Comparison of ENCODE assay signal across 8 cellular contexts in the genomic region with DNA sequence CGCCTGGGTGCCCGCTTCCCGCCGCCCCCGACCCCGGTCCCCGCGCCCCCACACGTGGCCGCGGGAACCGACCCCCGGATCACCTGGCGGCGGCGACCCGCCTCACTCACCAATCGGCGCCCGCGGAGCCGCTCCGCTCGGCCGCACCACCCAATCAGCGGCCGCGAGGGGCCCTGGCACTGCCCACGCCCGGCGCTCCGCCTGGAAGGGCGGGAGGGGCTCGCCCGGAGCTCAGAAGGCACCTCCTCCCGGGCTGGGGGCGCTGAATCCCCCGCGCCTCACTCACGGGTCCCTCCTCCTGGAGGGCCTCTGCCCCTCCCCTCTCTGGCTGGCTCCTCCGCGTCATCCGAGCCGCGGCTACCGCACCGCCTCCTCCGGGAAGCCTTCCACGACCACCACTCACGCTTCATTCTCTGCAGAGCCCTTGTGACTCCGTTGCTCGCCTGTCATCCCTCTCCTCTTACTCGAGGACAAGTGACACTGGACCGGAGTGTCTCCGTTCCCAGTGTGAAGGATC. TPM values are rescaled to one million over a fixed set of nuclear protein-coding genes. Genes with fewer than 3 reads are reported as not detected.
DNase-seq lines count a peak whose midpoint lies in the region; FAIRE-seq and TF ChIP-seq lines count a peak whose summit lies in the region.

No MANE protein-coding gene starts in this region.

- FAIRE-seq in D721Med (lab: Jason Lieb, UNC), result no peak

- H3K4me3 ChIP-seq in lower leg skin (ENCODE audit: low read depth, poor library complexity, severe bottlenecking), result peak overlapping the region; percentile 25

- no peaks in the 10 kb centered on the region for H3K9me3 Mint-ChIP-seq in activated CD4-positive, alpha-beta T cell treated with anti-CD3 and anti-CD28 coated beads, Interleukin-2, amount 10 ng/mL, durations not matched to agents 24 days and 14 days

- TF ChIP-seq CTCF in D721Med (IDR thresholded peaks at IDR 0.05; ENCODE audit: insufficient read depth, missing control alignments) (no peak), lower leg skin (IDR thresholded peaks at IDR 0.05) (no peak)

- H3K4me3 Mint-ChIP-seq in activated CD4-positive, alpha-beta T cell treated with anti-CD3 and anti-CD28 coated beads, Interleukin-2, amount 10 ng/mL, durations not matched to agents 24 days and 14 days, result peak overlapping the region; percentile 88

- H3K36me3 Mint-ChIP-seq in activated CD4-positive, alpha-beta T cell treated with anti-CD3 and anti-CD28 coated beads, Interleukin-2, amount 10 ng/mL, durations not matched to agents 24 days and 14 days (ENCODE audit: low read depth), result peaks cover 4% of the 10 kb centered on the region

- intact Hi-C loops in activated CD4-positive, alpha-beta T cell treated with anti-CD3 and anti-CD28 coated beads, Interleukin-2, amount 10 ng/mL, durations not matched to agents 24 days and 14 days (cut with micrococcal nuclease), result loop anchor here (2.0 to 10.0 kb wide), 4 partner anchors 35 to 563 kb away; partner anchors contain the start of genes DDOST, ECE1 and HP1BP3
- intact Hi-C loops in lower leg skin (cut with DNase I; ENCODE audit: low total_unique reads), result no loop called here

- WGBS in lower leg skin, 2 donors, result 1% methylated on average over 30 to 33 of the region's 55 CpGs

- TF ChIP-seq POLR2A in lower leg skin (IDR thresholded peaks at IDR 0.05), result no peak

- H3K27ac Mint-ChIP-seq in activated CD4-positive, alpha-beta T cell treated with anti-CD3 and anti-CD28 coated beads, Interleukin-2, amount 10 ng/mL, durations not matched to agents 24 days and 14 days, result peak overlapping the region; percentile 70

- peaks cover 37% of the 10 kb centered on the region for H3K27me3 Mint-ChIP-seq in activated CD4-positive, alpha-beta T cell treated with anti-CD3 and anti-CD28 coated beads, Interleukin-2, amount 10 ng/mL, durations not matched to agents 24 days and 14 days

- DNase-seq in D721Med (ENCODE audit: insufficient read length, low spot score), result peak; percentile 70
- DNase-seq in HCEC 1CT, result peak; percentile 80
- DNase-seq in NCI-H1930 (lab: John Stamatoyannopoulos, UW), result peak; percentile 64 to 67
- peak; percentile 86 for DNase-seq in activated CD4-positive, alpha-beta T cell treated with anti-CD3 and anti-CD28 coated beads, Interleukin-2, amount 10 ng/mL, durations not matched to agents 24 days and 14 days
- peak; percentile 6 to 70 for DNase-seq in dermis microvascular lymphatic vessel endothelial cell (ENCODE audit: low read depth in 2 of 2)
- no peak for DNase-seq in lower leg skin (ENCODE audit: low spot score in 2 of 2)
- DNase-seq in stimulated activated CD4-positive, alpha-beta T cell treated with anti-CD3 and anti-CD28 coated beads, TNF-alpha, amount 100 ng/mL, for 24 hours (ENCODE audit: low read depth in 3 of 3), result peak in 2 of 3 experiments; percentile 48 to 51
- no peak for DNase-seq in NCI-H187 treated with DMSO at 0.1 percent for 48 hours (lab: John Stamatoyannopoulos, UW)

- peaks cover 14% of the 10 kb centered on the region for H3K4me1 Mint-ChIP-seq in activated CD4-positive, alpha-beta T cell treated with anti-CD3 and anti-CD28 coated beads, Interleukin-2, amount 10 ng/mL, durations not matched to agents 24 days and 14 days

RNA-seq across cellular contexts. Expression of gene SH2D5, which starts 0.4 kb away (rescaled TPM):
- 0.23 and 0.24 TPM in 2 replicates for total RNA-seq in activated CD4-positive, alpha-beta T cell treated with anti-CD3 and anti-CD28 coated beads, Interleukin-2, amount 10 ng/mL, durations not matched to agents 24 days and 14 days
- total RNA-seq in dermis microvascular lymphatic vessel endothelial cell (0.25 and 0.26 TPM in 2 replicates), lower leg skin (1 to 10 TPM in 1 of 4 donors, under 1 TPM in 3; 0.11 to 1.0 (median 0.18) TPM)

RNA-seq across cellular contexts. Expression of gene KIF17, which starts 14.3 kb away (rescaled TPM):
- total RNA-seq in activated CD4-positive, alpha-beta T cell treated with anti-CD3 and anti-CD28 coated beads, Interleukin-2, amount 10 ng/mL, durations not matched to agents 24 days and 14 days, result not detected in 2 replicates
- total RNA-seq in dermis microvascular lymphatic vessel endothelial cell, result 22.0 and 24.0 TPM in 2 replicates
- total RNA-seq in lower leg skin, result 1 to 10 TPM in 3 of 4 donors, under 1 TPM in 1; 0.30 to 5.7 (median 2.2) TPM

RNA-seq across cellular contexts. Expression of gene HP1BP3, which starts 55.0 kb away (rescaled TPM):
- 231 and 239 TPM in 2 replicates for total RNA-seq in activated CD4-positive, alpha-beta T cell treated with anti-CD3 and anti-CD28 coated beads, Interleukin-2, amount 10 ng/mL, durations not matched to agents 24 days and 14 days
- 150 and 192 TPM in 2 replicates for total RNA-seq in dermis microvascular lymphatic vessel endothelial cell
- total RNA-seq in lower leg skin, result 100 to 1,000 TPM; 154 to 242 (median 190) TPM

Comparison
In these comparisons a context has a peak if more than half of its experiments do, and no peak if none do; other contexts are left out.
1. DNase-seq: peak in D721Med (single experiment), HCEC 1CT (single experiment), NCI-H1930 (2 of 2), activated CD4-positive, alpha-beta T cell treated with anti-CD3 and anti-CD28 coated beads, Interleukin-2, amount 10 ng/mL, durations not matched to agents 24 days and 14 days (single experiment), dermis microvascular lymphatic vessel endothelial cell (2 of 2) and stimulated activated CD4-positive, alpha-beta T cell treated with anti-CD3 and anti-CD28 coated beads, TNF-alpha, amount 100 ng/mL, for 24 hours (2 of 3); none in lower leg skin (0 of 2) and NCI-H187 treated with DMSO at 0.1 percent for 48 hours (single experiment).